16 cellular contexts compared by ENCODE assay signal in the genomic region with DNA sequence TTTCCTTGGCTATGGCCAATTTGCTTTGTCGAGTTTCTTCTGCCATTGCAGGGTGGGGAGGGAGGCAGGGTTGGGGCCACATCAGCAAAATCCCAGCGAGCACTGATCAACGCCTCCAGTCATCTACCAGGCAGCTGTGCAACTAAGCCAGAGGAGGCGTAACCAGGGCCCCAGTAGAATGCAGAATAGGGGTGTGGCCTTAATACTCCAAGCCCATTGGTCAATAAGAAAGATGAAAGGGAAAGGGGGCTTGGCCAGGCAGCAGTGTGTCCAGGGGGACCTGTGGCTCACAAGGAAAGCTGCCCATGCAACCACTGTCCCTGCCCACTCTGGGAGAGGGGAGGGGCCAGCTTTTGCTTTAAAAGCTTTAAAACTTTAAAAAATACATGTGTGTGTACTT.
"Had no signal": no experiment of that assay in that cellular context is flagged by ENCODE, and none has a peak within 500 bp of the region (broad histone marks: within the 10 kb centered on the region; RNA-seq: fewer than 3 reads in every experiment).

No MANE protein-coding gene starts in this region.

- H3K4me3 ChIP-seq: hepatocyte, lung, thyroid gland had no signal

- H2AFZ ChIP-seq: hepatocyte had no signal

- DNase-seq: activated B cell treated with CpG ODN at 0.5 μM for 24 hours; activated CD4-positive, alpha-beta memory T cell treated with anti-CD3 and anti-CD28 coated beads for 36 hours; activated CD4-positive, alpha-beta T cell treated with anti-CD3 and anti-CD28 coated beads for 4 hours; activated naive CD4-positive, alpha-beta T cell; activated naive CD8-positive, alpha-beta T cell treated with anti-CD3 and anti-CD28 coated beads for 36 hours; amniotic stem cell; effector CD8-positive, alpha-beta T cell; islet precursor cell; stimulated activated CD4-positive, alpha-beta T cell treated with anti-CD3 and anti-CD28 coated beads, Interleukin-1b, Interleukin-23, amount 100 ng/mL, for 48 hours; stimulated activated CD8-positive, alpha-beta memory T cell treated with anti-CD3 and anti-CD28 coated beads, Interleukin-4, amount 100 ng/mL, for 48 hours; stimulated activated naive CD4-positive, alpha-beta T cell treated with Interleukin-2 at 50 U/mL for 16 hours; thyroid gland had no signal

- H3K36me3 ChIP-seq: thyroid gland had no signal

- H3K4me2 ChIP-seq: hepatocyte had no signal

- FAIRE-seq: urothelium cell line had no signal

- H3K9me3 ChIP-seq: thyroid gland had no signal

- H3K27ac ChIP-seq: hepatocyte, thyroid gland had no signal

- ATAC-seq: activated T-helper 17 cell treated with anti-CD3 and anti-CD28 coated beads, Interleukin-2, amount 50 U/mL, for 72 hours had no signal

- H3K27me3 ChIP-seq: hepatocyte, thyroid gland had no signal

- H3K79me2 ChIP-seq: hepatocyte had no signal
